1 cellular context compared by ENCODE assay signal in the genomic region with DNA sequence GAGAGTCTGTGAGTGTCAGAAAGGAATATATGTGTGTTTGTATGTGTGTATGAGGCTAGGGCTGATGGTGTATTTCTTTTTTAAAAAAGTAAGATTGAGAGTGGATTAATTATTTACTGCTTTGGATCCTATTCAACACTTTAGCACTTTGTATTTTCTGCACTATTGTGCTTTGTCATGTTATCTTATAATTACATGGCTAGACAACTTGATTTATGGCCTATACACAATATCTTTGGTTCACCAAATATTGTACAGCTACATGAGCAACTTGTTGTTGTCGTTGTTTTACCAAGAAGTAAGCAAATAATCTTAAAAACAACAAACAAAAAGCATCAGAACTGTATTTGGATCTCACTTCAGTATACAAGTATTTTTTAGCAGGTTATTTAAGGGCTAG.
TF ChIP-seq lines count a peak whose summit lies in the region.

No MANE protein-coding gene starts in this region.

TF ChIP-seq in HepG2, 621 proteins besides CTCF, POLR2A, EP300 and RAD21 (continued from another document):
- TF ChIP-seq HNRNPLL (IDR thresholded peaks at IDR 0.05; ENCODE audit: low read depth, low read length, poor library complexity, severe bottlenecking), result no peak
